ENCODE assay signal across 30 cellular contexts in the genomic region with DNA sequence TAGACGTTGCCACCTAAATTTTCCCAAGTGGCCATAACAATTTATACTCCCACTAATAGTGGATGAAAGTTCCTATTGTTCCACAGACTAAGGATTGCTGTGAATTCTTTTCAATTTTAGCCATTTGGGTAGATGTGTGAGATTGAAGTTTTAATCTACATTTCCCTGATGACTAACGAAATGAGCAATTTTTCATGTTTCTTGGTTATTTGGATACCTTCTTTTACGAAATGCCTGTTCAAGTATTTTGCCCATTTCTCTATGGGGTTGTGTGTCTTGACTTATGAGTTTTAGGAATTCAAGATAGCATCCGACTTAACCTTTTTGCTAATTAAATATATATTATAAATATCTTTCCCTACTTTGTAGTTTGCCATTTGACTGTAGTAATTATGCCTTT.
"Had no signal": no experiment of that assay in that cellular context is flagged by ENCODE, and none has a peak within 500 bp of the region (broad histone marks: within the 10 kb centered on the region; RNA-seq: fewer than 3 reads in every experiment).

No MANE protein-coding gene starts in this region.

- H3K9me3 ChIP-seq: adrenal gland, body of pancreas, breast epithelium had no signal

- DNase-seq: activated effector memory CD4-positive, alpha-beta T cell treated with anti-CD3 and anti-CD28 coated beads, Interleukin-2, amount 50 U/mL, for 16 hours; activated effector memory CD4-positive, alpha-beta T cell treated with Interleukin-2 at 50 U/mL for 16 hours; activated gamma-delta T cell; activated gamma-delta T cell treated with Interleukin-2 at 50 U/mL for 16 hours; activated naive CD4-positive, alpha-beta T cell; activated naive CD4-positive, alpha-beta T cell treated with anti-CD3 and anti-CD28 coated beads for 36 hours; activated naive CD4-positive, alpha-beta T cell treated with anti-CD3 and anti-CD28 coated beads, Interleukin-2, amount 10 ng/mL, durations not matched to agents 7 days and 5 days; activated naive CD4-positive, alpha-beta T cell treated with anti-CD3 and anti-CD28 coated beads, Interleukin-2, amount 50 U/mL, for 16 hours; activated naive CD4-positive, alpha-beta T cell treated with Interleukin-2 at 50 U/mL for 16 hours; activated naive CD8-positive, alpha-beta T cell treated with anti-CD3 and anti-CD28 coated beads for 36 hours; activated naive CD8-positive, alpha-beta T cell treated with anti-CD3 and anti-CD28 coated beads, Interleukin-2, amount 10 ng/mL, durations not matched to agents 7 days and 5 days; activated naive CD8-positive, alpha-beta T cell treated with anti-CD3 and anti-CD28 coated beads, Interleukin-2, amount 50 U/mL, for 24 hours; activated T-cell treated with anti-CD3 and anti-CD28 coated beads, Interleukin-2, amount 50 U/mL, for 24 hours; activated T-cell treated with anti-CD3 and anti-CD28 coated beads, Interleukin-2, amount 50 U/mL, for 4 hours; activated T-cell treated with anti-CD3 and anti-CD28 coated beads, Interleukin-2, amount 50 U/mL, for 48 hours; activated T-cell treated with anti-CD3 and anti-CD28 coated beads, Interleukin-2, amount 50 U/mL, for 72 hours; adrenal gland; amniotic stem cell; amygdala; anterior cingulate cortex; aorta; body of pancreas; brain microvascular endothelial cell; caudate nucleus; cerebellar nuclear complex had no signal

- H3K27ac ChIP-seq: adrenal gland, ascending aorta, body of pancreas, brain microvascular endothelial cell, breast epithelium, cardiac muscle cell had no signal

- FAIRE-seq: astrocyte, bronchial epithelial cell had no signal

- H3K4me1 ChIP-seq: adrenal gland, body of pancreas, breast epithelium had no signal

- H3K4me3 ChIP-seq: adrenal gland, ascending aorta, body of pancreas, breast epithelium, cardiac muscle cell had no signal

- H3K36me3 ChIP-seq: adrenal gland, ascending aorta, brain microvascular endothelial cell, breast epithelium, cardiac muscle cell had no signal
